In the genomic region with DNA sequence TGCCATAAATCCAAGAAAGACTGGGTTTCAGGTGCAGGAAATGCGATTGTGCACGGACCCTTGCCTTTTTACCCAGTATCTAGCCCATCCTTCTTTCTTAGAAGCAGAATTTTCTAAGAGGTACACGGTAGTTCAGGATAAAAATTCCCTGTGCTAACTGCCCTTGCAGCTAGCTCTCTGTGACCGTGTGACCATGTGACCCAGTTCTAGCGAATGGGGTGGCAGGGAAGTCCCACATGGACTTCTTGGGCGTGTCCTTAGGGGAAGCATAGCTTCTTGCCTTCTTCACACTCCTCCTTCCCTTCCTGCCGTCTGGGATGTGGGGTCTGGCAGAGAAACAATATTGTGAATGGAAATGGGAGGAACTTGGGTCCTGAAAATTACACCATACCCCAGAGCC, we compare ENCODE assay signal across 33 cellular contexts.
"Had no signal": no experiment of that assay in that cellular context is flagged by ENCODE, and none has a peak within 500 bp of the region (broad histone marks: within the 10 kb centered on the region; RNA-seq: fewer than 3 reads in every experiment).

No MANE protein-coding gene starts in this region.

- H3K4me3 Mint-ChIP-seq: activated CD4-positive, alpha-beta memory T cell treated with anti-CD3 and anti-CD28 coated beads, Interleukin-2, amount 10 ng/mL, durations not matched to agents 7 days and 5 days; activated CD4-positive, alpha-beta T cell treated with anti-CD3 and anti-CD28 coated beads, Interleukin-2, amount 10 ng/mL, durations not matched to agents 7 days and 5 days; activated naive CD8-positive, alpha-beta T cell; activated T-cell treated with anti-CD3 and anti-CD28 coated beads, Interleukin-2, amount 50 U/mL, for 24 hours; activated T-cell treated with anti-CD3 and anti-CD28 coated beads, Interleukin-2, amount 50 U/mL, for 72 hours; central memory CD8-positive, alpha-beta T cell; dendritic cell treated with granulocyte-macrophage colony-stimulating factor and Interleukin-4, amounts not matched to agents 40 ng/mL and 50 ng/mL, for 4 days; effector memory CD8-positive, alpha-beta T cell; T-helper 17 cell; T-helper 2 cell treated with Interferon-gamma antibody and Interleukin-4, amounts not matched to agents 5 μg/mL and 100 μg/mL, for 36 hours had no signal

- H3K36me3 ChIP-seq: brain microvascular endothelial cell, esophagus muscularis mucosa, gastrocnemius medialis, heart left ventricle had no signal

- H3K27ac ChIP-seq: brain microvascular endothelial cell, coronary artery, dorsolateral prefrontal cortex, esophagus muscularis mucosa, foreskin keratinocyte, gastrocnemius medialis, heart left ventricle had no signal

- DNase-seq: activated CD4-positive, alpha-beta memory T cell treated with anti-CD3 and anti-CD28 coated beads, Interleukin-2, amount 10 ng/mL, durations not matched to agents 7 days and 5 days; activated CD4-positive, alpha-beta T cell treated with anti-CD3 and anti-CD28 coated beads for 1 hour; activated CD4-positive, alpha-beta T cell treated with anti-CD3 and anti-CD28 coated beads for 4 hours; activated CD4-positive, alpha-beta T cell treated with anti-CD3 and anti-CD28 coated beads, Interleukin-2, amount 10 ng/mL, durations not matched to agents 7 days and 5 days; activated CD4-positive, alpha-beta T cell treated with anti-CD3 and anti-CD28 coated beads, Interleukin-2, amount 50 U/mL, for 4 hours; activated CD8-positive, alpha-beta memory T cell treated with anti-CD3 and anti-CD28 coated beads, Interleukin-2, amount 50 U/mL, for 48 hours; activated effector memory CD4-positive, alpha-beta T cell treated with Interleukin-2 at 50 U/mL for 16 hours; activated gamma-delta T cell treated with Interleukin-2 at 50 U/mL for 16 hours; activated naive CD4-positive, alpha-beta T cell treated with anti-CD3 and anti-CD28 coated beads, Interleukin-2, amount 50 U/mL, for 16 hours; activated naive CD4-positive, alpha-beta T cell treated with Interleukin-2 at 50 U/mL for 16 hours; activated T-cell treated with anti-CD3 and anti-CD28 coated beads for 4 hours; activated T-cell treated with anti-CD3 and anti-CD28 coated beads, Interleukin-2, amount 50 U/mL, for 24 hours; activated T-cell treated with anti-CD3 and anti-CD28 coated beads, Interleukin-2, amount 50 U/mL, for 72 hours; amniotic stem cell; anterior cingulate cortex; brain microvascular endothelial cell; dorsolateral prefrontal cortex; effector memory CD8-positive, alpha-beta T cell; erythroblast; foreskin keratinocyte; gastrocnemius medialis; glutamatergic neuron; heart left ventricle; T-helper 17 cell; T1000 had no signal

- H3K4me1 ChIP-seq: foreskin keratinocyte, gastrocnemius medialis had no signal

- H3K9me3 ChIP-seq: esophagus muscularis mucosa, gastrocnemius medialis, heart left ventricle had no signal

- ATAC-seq: activated T-cell treated with anti-CD3 and anti-CD28 coated beads, Interleukin-2, amount 50 U/mL, for 72 hours; effector memory CD8-positive, alpha-beta T cell; foreskin keratinocyte; gastrocnemius medialis; heart left ventricle; T-helper 17 cell had no signal

- H3K27me3 ChIP-seq: brain microvascular endothelial cell, dorsolateral prefrontal cortex, esophagus muscularis mucosa, foreskin keratinocyte, gastrocnemius medialis, heart left ventricle had no signal

- H3K4me3 ChIP-seq: coronary artery, dorsolateral prefrontal cortex, esophagus muscularis mucosa, gastrocnemius medialis, heart left ventricle had no signal

- H3K9me3 Mint-ChIP-seq: activated T-cell treated with anti-CD3 and anti-CD28 coated beads, Interleukin-2, amount 50 U/mL, for 24 hours; central memory CD8-positive, alpha-beta T cell; dendritic cell treated with granulocyte-macrophage colony-stimulating factor and Interleukin-4, amounts not matched to agents 40 ng/mL and 50 ng/mL, for 4 days; effector memory CD8-positive, alpha-beta T cell had no signal

- FAIRE-seq: astrocyte, bronchial epithelial cell had no signal

- H3K4me1 Mint-ChIP-seq: activated CD4-positive, alpha-beta T cell treated with anti-CD3 and anti-CD28 coated beads, Interleukin-2, amount 10 ng/mL, durations not matched to agents 7 days and 5 days had no signal

- H3K27ac Mint-ChIP-seq: activated CD4-positive, alpha-beta memory T cell treated with anti-CD3 and anti-CD28 coated beads, Interleukin-2, amount 10 ng/mL, durations not matched to agents 7 days and 5 days; activated CD4-positive, alpha-beta T cell treated with anti-CD3 and anti-CD28 coated beads, Interleukin-2, amount 10 ng/mL, durations not matched to agents 7 days and 5 days; activated naive CD8-positive, alpha-beta T cell; activated T-cell treated with anti-CD3 and anti-CD28 coated beads, Interleukin-2, amount 50 U/mL, for 24 hours; activated T-cell treated with anti-CD3 and anti-CD28 coated beads, Interleukin-2, amount 50 U/mL, for 72 hours; dendritic cell treated with granulocyte-macrophage colony-stimulating factor and Interleukin-4, amounts not matched to agents 40 ng/mL and 50 ng/mL, for 4 days; T-helper 17 cell; T-helper 2 cell treated with Interferon-gamma antibody and Interleukin-4, amounts not matched to agents 5 μg/mL and 100 μg/mL, for 36 hours had no signal

- H3K27me3 Mint-ChIP-seq: activated CD4-positive, alpha-beta memory T cell treated with anti-CD3 and anti-CD28 coated beads, Interleukin-2, amount 10 ng/mL, durations not matched to agents 7 days and 5 days; activated CD4-positive, alpha-beta T cell treated with anti-CD3 and anti-CD28 coated beads, Interleukin-2, amount 10 ng/mL, durations not matched to agents 7 days and 5 days; activated naive CD8-positive, alpha-beta T cell; activated T-cell treated with anti-CD3 and anti-CD28 coated beads, Interleukin-2, amount 50 U/mL, for 24 hours; central memory CD8-positive, alpha-beta T cell; effector memory CD8-positive, alpha-beta T cell; T-helper 17 cell had no signal
